ENCODE assay signal across 8 cellular contexts in genomic region chr17:63675607-63676539, GRCh38. TPM values are rescaled to one million over a fixed set of nuclear protein-coding genes. Genes with fewer than 3 reads are reported as not detected.
DNase-seq lines count a peak whose midpoint lies in the region; TF ChIP-seq lines count a peak whose summit lies in the region.

No MANE protein-coding gene starts in this region.

- H3K36me3 Mint-ChIP-seq in chondrocyte (ENCODE audit: low read depth): peaks cover 12% of the 10 kb centered on the region
- H3K36me3 Mint-ChIP-seq in type B pancreatic cell: peaks cover 14% of the 10 kb centered on the region
- H3K36me3 Mint-ChIP-seq in T-helper 2 cell treated with Interferon-gamma antibody and Interleukin-4, amounts not matched to agents 5 μg/mL and 100 μg/mL, for 36 hours (ENCODE audit: low read depth): peaks cover 5% of the 10 kb centered on the region

- TF ChIP-seq CTCF in chondrocyte (IDR thresholded peaks at IDR 0.05): no peak
- no peak for TF ChIP-seq CTCF in liver (IDR thresholded peaks at IDR 0.05; ENCODE audit: low read depth, low read length, missing input control)
- TF ChIP-seq CTCF in type B pancreatic cell (conservative IDR thresholded peaks at IDR 0.05): no peak

- DNase-seq in COLO829 (ENCODE audit: low spot score) (peak; percentile 54), NCI-H2081 (lab: John Stamatoyannopoulos, UW) (peak; percentile 84 to 90), chondrocyte (ENCODE audit: low spot score) (no peak), type B pancreatic cell (ENCODE audit: extremely low spot score, unreplicated experiment) (no peak), T-helper 9 cell (no peak)
- no peak for DNase-seq in T-helper 2 cell treated with Interferon-gamma antibody and Interleukin-4, amounts not matched to agents 5 μg/mL and 100 μg/mL, for 36 hours (ENCODE audit: low spot score)
- DNase-seq in stimulated activated naive CD4-positive, alpha-beta T cell treated with Interleukin-2 at 50 U/mL for 16 hours (lab: John Stamatoyannopoulos, UW): no peak

- H3K27me3 ChIP-seq in liver (ENCODE audit: control insufficient read depth in 4 of 4, insufficient read depth in 4 of 4, low read length in 3 of 4): no peaks in the 10 kb centered on the region

- peak overlapping the region; percentile 46 for H3K4me3 Mint-ChIP-seq in chondrocyte (ENCODE audit: unreplicated experiment)
- peak overlapping the region; percentile 26 for H3K4me3 Mint-ChIP-seq in type B pancreatic cell
- no peak overlapping the region for H3K4me3 Mint-ChIP-seq in T-helper 2 cell treated with Interferon-gamma antibody and Interleukin-4, amounts not matched to agents 5 μg/mL and 100 μg/mL, for 36 hours

- H3K36me3 ChIP-seq in liver (ENCODE audit: control insufficient read depth in 4 of 4, insufficient read depth in 3 of 4, low read depth in 1 of 4, low read length in 3 of 4): peaks cover 0 to 8% (median 3%) of the 10 kb centered on the region in 4 donors

- H3K27ac ChIP-seq in liver (ENCODE audit: low read depth in 1 of 2, low read length in 2 of 2): peak overlapping the region; percentile 81 to 82

- H3K4me3 ChIP-seq in liver (ENCODE audit: low read depth in 1 of 3, low read length in 3 of 3): peak overlapping the region in 1 of 3 donors; percentile 8

- peak; percentile 47 to 61 for TF ChIP-seq RAD21 in liver (IDR thresholded peaks at IDR 0.05)

- no peaks in the 10 kb centered on the region for H3K9me3 ChIP-seq in liver (ENCODE audit: control insufficient read depth in 4 of 4, low read length in 3 of 4)

- peaks cover 28% of the 10 kb centered on the region for H3K4me1 Mint-ChIP-seq in chondrocyte (ENCODE audit: low read depth)
- peaks cover 23% of the 10 kb centered on the region for H3K4me1 Mint-ChIP-seq in type B pancreatic cell (ENCODE audit: unreplicated experiment)
- H3K4me1 Mint-ChIP-seq in T-helper 2 cell treated with Interferon-gamma antibody and Interleukin-4, amounts not matched to agents 5 μg/mL and 100 μg/mL, for 36 hours (ENCODE audit: low read depth): no peaks in the 10 kb centered on the region

- WGBS in liver: 37% methylated on average over 6 of the region's 6 CpGs

- peak overlapping the region; percentile 3 to 60 for H3K9ac ChIP-seq in liver (ENCODE audit: low read depth in 1 of 2, low read length in 2 of 2)

- H3K27me3 Mint-ChIP-seq in chondrocyte (ENCODE audit: low read depth): no peaks in the 10 kb centered on the region
- no peaks in the 10 kb centered on the region for H3K27me3 Mint-ChIP-seq in type B pancreatic cell
- no peaks in the 10 kb centered on the region for H3K27me3 Mint-ChIP-seq in T-helper 2 cell treated with Interferon-gamma antibody and Interleukin-4, amounts not matched to agents 5 μg/mL and 100 μg/mL, for 36 hours (ENCODE audit: low read depth)

- H3K9me3 Mint-ChIP-seq in chondrocyte (ENCODE audit: low read depth): no peaks in the 10 kb centered on the region
- no peaks in the 10 kb centered on the region for H3K9me3 Mint-ChIP-seq in type B pancreatic cell
- H3K9me3 Mint-ChIP-seq in T-helper 2 cell treated with Interferon-gamma antibody and Interleukin-4, amounts not matched to agents 5 μg/mL and 100 μg/mL, for 36 hours: no peaks in the 10 kb centered on the region

- H3K4me1 ChIP-seq in liver (ENCODE audit: control insufficient read depth in 4 of 4, insufficient read depth in 4 of 4, low read length in 3 of 4): peaks cover 0 to 24% (median 15%) of the 10 kb centered on the region in 4 donors

- H3K27ac Mint-ChIP-seq in chondrocyte (ENCODE audit: unreplicated experiment) (peak overlapping the region; percentile 89), type B pancreatic cell (peak overlapping the region; percentile 28)
- no peak overlapping the region for H3K27ac Mint-ChIP-seq in T-helper 2 cell treated with Interferon-gamma antibody and Interleukin-4, amounts not matched to agents 5 μg/mL and 100 μg/mL, for 36 hours

TF ChIP-seq in liver, 16 proteins besides CTCF, POLR2A, EP300 and RAD21:
- TF ChIP-seq MAX (IDR thresholded peaks at IDR 0.05) (peak; percentile 61), JUND (IDR thresholded peaks at IDR 0.05) (peak in 1 of 2 donors; percentile 27), YY1 (IDR thresholded peaks at IDR 0.05) (no peak), NR2F2 (IDR thresholded peaks at IDR 0.05) (peak; percentile 1), ZBTB33 (IDR thresholded peaks at IDR 0.05) (no peak), FOXA1 (IDR thresholded peaks at IDR 0.05) (no peak), SP1 (IDR thresholded peaks at IDR 0.05) (peak; percentile 61), TAF1 (conservative IDR thresholded peaks at IDR 0.05) (no peak), EGR1 (IDR thresholded peaks at IDR 0.05; ENCODE audit: low read depth in 2 of 2) (peak; percentile 71 to 76), GABPA (IDR thresholded peaks at IDR 0.05 in 1 of 2, conservative IDR thresholded peaks at IDR 0.05 in 1 of 2) (peak; percentile 52 to 76), ATF3 (IDR thresholded peaks at IDR 0.05) (no peak), RXRA (IDR thresholded peaks at IDR 0.05) (peak; percentile 18 to 22), REST (IDR thresholded peaks at IDR 0.05) (peak; percentile 35), FOXA2 (IDR thresholded peaks at IDR 0.05) (no peak), HNF4G (IDR thresholded peaks at IDR 0.05) (no peak), HNF4A (conservative IDR thresholded peaks at IDR 0.05) (peak in 1 of 2 donors; percentile 15)
TF ChIP-seq in liver: peak in this region for 9.

RNA-seq across cellular contexts. Expression of gene LIMD2, which starts 24.1 kb away (rescaled TPM):
- total RNA-seq in chondrocyte (24.7 to 33.3 TPM (median 32.2 TPM) in 3 replicates), liver (10 to 100 TPM in 1 of 2 donors, 1 to 10 TPM in 1; 6.2 to 24.2 TPM), type B pancreatic cell (ENCODE audit: low replicate concordance) (16.1 and 65.1 TPM in 2 replicates)
- polyA plus RNA-seq in liver: 1 to 10 TPM; 5.9 to 9.6 TPM

RNA-seq across cellular contexts. Expression of gene MAP3K3, which starts 53.7 kb away (rescaled TPM):
- total RNA-seq in chondrocyte: 35.8 to 38.2 TPM (median 37.7 TPM) in 3 replicates
- 10 to 100 TPM; 12.8 to 28.7 TPM for total RNA-seq in liver
- 1 to 10 TPM; 3.9 to 9.1 TPM for polyA plus RNA-seq in liver
- total RNA-seq in type B pancreatic cell (ENCODE audit: low replicate concordance): 10.5 and 26.2 TPM in 2 replicates

Comparison
In these comparisons a context has a peak if more than half of its experiments do, and no peak if none do; other contexts are left out.
1. DNase-seq: peak in COLO829 (single experiment) and NCI-H2081 (2 of 2); none in chondrocyte (single experiment), type B pancreatic cell (single experiment), T-helper 9 cell (single experiment), T-helper 2 cell treated with Interferon-gamma antibody and Interleukin-4, amounts not matched to agents 5 μg/mL and 100 μg/mL, for 36 hours (single experiment) and stimulated activated naive CD4-positive, alpha-beta T cell treated with Interleukin-2 at 50 U/mL for 16 hours (single experiment).